In the genomic region with DNA sequence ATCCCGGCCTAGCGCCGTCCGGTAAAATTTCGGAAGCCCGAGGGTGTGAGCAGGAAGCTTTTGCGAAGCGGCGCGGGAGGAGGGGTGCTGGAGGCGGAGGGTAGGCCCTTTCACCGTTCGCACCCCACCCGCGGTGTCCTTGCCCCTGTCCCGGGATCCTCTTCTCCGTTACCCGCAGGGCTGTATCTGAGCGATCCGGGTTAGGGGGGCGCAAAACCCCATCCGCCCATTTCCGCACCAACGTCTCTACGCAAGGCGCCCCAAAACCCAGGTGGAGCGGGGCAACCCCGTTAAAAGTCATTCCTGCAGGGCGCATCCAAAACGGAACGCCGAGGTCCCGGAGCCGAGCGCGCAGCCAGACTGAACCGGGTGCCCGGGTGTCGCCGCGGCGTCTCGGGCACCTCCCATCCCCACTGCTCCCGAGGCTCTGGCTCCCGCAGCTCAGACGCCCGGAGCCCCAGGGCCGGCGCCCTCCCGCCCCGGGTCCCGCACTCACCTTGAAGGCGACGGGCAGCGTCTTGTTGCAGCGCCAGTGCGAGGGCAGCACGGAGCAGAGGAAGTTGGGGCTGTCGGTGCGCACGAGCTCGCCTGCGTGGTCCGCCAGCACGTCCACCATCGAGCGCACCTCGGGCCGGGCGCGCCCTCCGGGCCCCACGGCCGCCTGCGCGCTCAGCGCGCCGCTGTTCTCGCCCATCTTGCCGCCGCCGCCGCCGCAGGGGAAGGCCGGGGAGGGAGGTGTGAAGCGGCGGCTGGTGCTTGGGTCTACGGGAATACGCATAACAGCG, we compare ENCODE assay signal across 8 cellular contexts.
DNase-seq lines count a peak whose midpoint lies in the region; ATAC-seq and TF ChIP-seq lines count a peak whose summit lies in the region.

No MANE protein-coding gene starts in this region.

- DNase-seq in GM06990 (ENCODE audit: extremely low read depth, insufficient read length): peak; percentile 74
- DNase-seq in NOMO-1 treated with DMSO at 0.1 percent for 48 hours (lab: John Stamatoyannopoulos, UW; ENCODE audit: unreplicated experiment): peak; percentile 48
- DNase-seq in activated effector memory CD4-positive, alpha-beta T cell treated with Interleukin-2 at 50 U/mL for 16 hours: peak; percentile 47
- DNase-seq in iPS-NIHi11 (ENCODE audit: low spot score): peak; percentile 66
- peak; percentile 73 for DNase-seq in stimulated activated CD8-positive, alpha-beta memory T cell treated with anti-CD3 and anti-CD28 coated beads, Interleukin-4, amount 100 ng/mL, for 48 hours
- no peak for DNase-seq in NCI-H446 treated with DMSO at 0.1 percent for 48 hours (lab: John Stamatoyannopoulos, UW)

- CTCF ChIA-PET in HEK293 (lab: Yijun Ruan, JAX): interaction anchor here (0.7 kb wide), 1 partner anchor 345 kb away, joined by 4 read pairs; no protein-coding TSS in a partner anchor

- H3K27ac ChIP-seq in HEK293 (ENCODE audit: extremely low read depth, low read depth, low read length): peak overlapping the region; percentile 64; the same call in 1 of the 2 replicates

- peaks cover 24% of the 10 kb centered on the region for H3K36me3 ChIP-seq in GM06990 (ENCODE audit: control insufficient read depth, insufficient read depth, low read length)
- peaks cover 0 to under 1% of the 10 kb centered on the region in 2 experiments; a peak in 1 of 3 replicates for H3K36me3 ChIP-seq in HEK293 (ENCODE audit: control insufficient read depth in 2 of 2, insufficient read depth in 1 of 2, low read length in 2 of 2)

- peaks cover 3% of the 10 kb centered on the region; the same call in 1 of the 2 replicates for H3K4me1 ChIP-seq in HEK293 (ENCODE audit: control insufficient read depth, insufficient read depth, low read length)

- POLR2A ChIA-PET in HEK293 (lab: Yijun Ruan, JAX): no interaction called here

- TF ChIP-seq CTCF in GM06990 (IDR thresholded peaks at IDR 0.05; ENCODE audit: insufficient read depth, low read length, poor library complexity, severe bottlenecking) (no peak), HEK293 (tag by site-specific recombination; IDR thresholded peaks at IDR 0.05) (no peak)

- no peak for ATAC-seq in GM21786 (IDR thresholded peaks at IDR 0.05; ENCODE audit: unreplicated experiment)

- H3K9me3 ChIP-seq in HEK293 (ENCODE audit: control insufficient read depth, insufficient read depth, low read depth, low read length): no peaks in the 10 kb centered on the region

- no peaks in the 10 kb centered on the region for H3K27me3 ChIP-seq in GM06990 (replicated peaks; ENCODE audit: control insufficient read depth, insufficient read depth, low read length)

- H3K4me3 ChIP-seq in GM06990 (replicated peaks; ENCODE audit: low read depth, low read length) (peak overlapping the region; percentile 79), HEK293 (ENCODE audit: low read depth, low read length) (peak overlapping the region; percentile 33)

TF ChIP-seq in HEK293, 187 proteins besides CTCF, POLR2A, EP300 and RAD21:
- TF ChIP-seq ZNF600 (tag by site-specific recombination; IDR thresholded peaks at IDR 0.05) (peak; percentile 56), ZNF514 (tag by site-specific recombination; IDR thresholded peaks at IDR 0.05) (no peak), ZNF580 (tag by site-specific recombination; IDR thresholded peaks at IDR 0.05) (no peak), ZBTB8A (tag by site-specific recombination; IDR thresholded peaks at IDR 0.05) (peak; percentile 84), ZBTB26 (tag by site-specific recombination; optimal IDR thresholded peaks at IDR 0.05) (peak; percentile 69), ZBTB6 (tag by site-specific recombination; IDR thresholded peaks at IDR 0.05) (peak; percentile 83), ZBTB10 (tag by site-specific recombination; IDR thresholded peaks at IDR 0.05) (0 out of 2 replicates have a peak, but pooled peaks have one; percentile 41), ZNF561 (tag by site-specific recombination; IDR thresholded peaks at IDR 0.05; ENCODE audit: borderline replicate concordance) (0 out of 2 replicates have a peak, but pooled peaks have one; percentile 29), ZNF660 (tag by site-specific recombination; IDR thresholded peaks at IDR 0.05) (0 out of 2 replicates have a peak, but pooled peaks have one; percentile 39), ZSCAN30 (tag by site-specific recombination; IDR thresholded peaks at IDR 0.05) (0 out of 2 replicates have a peak, but pooled peaks have one; percentile 44), ZBTB20 (tag by site-specific recombination; IDR thresholded peaks at IDR 0.05) (peak; percentile 68; the same call in 1 of the 2 replicates), YY1 (tag by site-specific recombination; IDR thresholded peaks at IDR 0.05) (0 out of 2 replicates have a peak, but pooled peaks have one; percentile 23), ZBTB48 (tag by site-specific recombination; IDR thresholded peaks at IDR 0.05) (no peak)
